In the genomic region with DNA sequence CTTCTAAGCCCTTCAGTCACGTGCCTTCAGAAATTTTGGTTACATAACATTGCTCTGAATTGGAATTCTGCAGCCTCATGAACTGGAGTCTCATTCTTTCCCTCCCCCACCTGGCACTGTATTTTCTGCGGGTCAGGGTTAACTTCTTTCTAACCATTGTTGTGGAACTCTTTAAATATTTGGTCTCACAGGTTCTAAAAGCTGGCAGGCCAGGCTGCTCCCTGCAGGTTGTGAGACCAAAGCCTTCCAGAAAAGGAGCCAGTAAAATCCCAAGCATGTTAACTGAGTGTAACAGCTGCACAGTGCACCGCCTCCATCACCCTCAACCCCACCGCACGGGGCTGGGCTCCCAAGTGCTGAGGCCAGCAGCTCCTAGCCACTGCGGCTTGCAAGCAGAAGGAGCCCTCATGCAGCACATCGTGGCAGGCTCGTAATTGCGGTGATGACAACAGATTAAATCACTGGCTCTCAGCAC, we compare ENCODE assay signal across 14 cellular contexts.
A peak's percentile ranks its signal among the peaks of the same experiment; 100 is the strongest.
DNase-seq lines count a peak whose midpoint lies in the region; FAIRE-seq and TF ChIP-seq lines count a peak whose summit lies in the region.
"Had no signal": no experiment of that assay in that cellular context is flagged by ENCODE, and none has a peak within 500 bp of the region (broad histone marks: within the 10 kb centered on the region; RNA-seq: fewer than 3 reads in every experiment).

No MANE protein-coding gene starts in this region.

- H3K27ac ChIP-seq in kidney (ENCODE audit: low read depth in 2 of 2, low read length in 2 of 2) (peak overlapping the region in 1 of 2 donors; percentile 51), rectal smooth muscle tissue (ENCODE audit: low read depth, low read length) (peak overlapping the region; percentile 46)
- H3K27ac ChIP-seq: tibial nerve had no signal

- no peaks in the 10 kb centered on the region for H3K27me3 Mint-ChIP-seq in activated CD4-positive, alpha-beta T cell treated with anti-CD3 and anti-CD28 coated beads, Interleukin-2, amount 10 ng/mL, durations not matched to agents 7 days and 5 days
- H3K27me3 Mint-ChIP-seq: B cell, IgD-negative memory B cell, T-helper 17 cell had no signal

- no peaks in the 10 kb centered on the region for H3K27me3 ChIP-seq in rectal smooth muscle tissue (ENCODE audit: control insufficient read depth, insufficient read depth, low read length)
- H3K27me3 ChIP-seq: tibial nerve had no signal

- H3K9me3 ChIP-seq in kidney (ENCODE audit: control insufficient read depth in 1 of 2, low read length in 2 of 2), result no peaks in the 10 kb centered on the region
- H3K9me3 ChIP-seq: tibial nerve had no signal

- no peak overlapping the region for H3K4me3 Mint-ChIP-seq in activated CD4-positive, alpha-beta T cell treated with anti-CD3 and anti-CD28 coated beads, Interleukin-2, amount 10 ng/mL, durations not matched to agents 7 days and 5 days
- H3K4me3 Mint-ChIP-seq: B cell, IgD-negative memory B cell, T-helper 17 cell had no signal

- H3K9me3 Mint-ChIP-seq in activated CD4-positive, alpha-beta T cell treated with anti-CD3 and anti-CD28 coated beads, Interleukin-2, amount 10 ng/mL, durations not matched to agents 7 days and 5 days, result no peaks in the 10 kb centered on the region
- H3K9me3 Mint-ChIP-seq: IgD-negative memory B cell had no signal

- POLR2A ChIA-PET in activated CD4-positive, alpha-beta T cell treated with anti-CD3 and anti-CD28 coated beads, Interleukin-2, amount 10 ng/mL, durations not matched to agents 7 days and 5 days (lab: Charles Lee), result no interaction called here

- CTCF ChIA-PET in activated CD4-positive, alpha-beta T cell treated with anti-CD3 and anti-CD28 coated beads, Interleukin-2, amount 10 ng/mL, durations not matched to agents 7 days and 5 days (lab: Charles Lee), result interaction anchor here (1.2 kb wide), 1 partner anchor 17 kb away, joined by 3 read pairs; no protein-coding TSS in a partner anchor

- H3K4me3 ChIP-seq in cardiac fibroblast (replicated peaks in 1 of 2; ENCODE audit: low read depth in 2 of 2, low read length in 2 of 2), result no peak overlapping the region
- peak overlapping the region; percentile 13 to 32 for H3K4me3 ChIP-seq in kidney (ENCODE audit: low read length in 2 of 2)
- H3K4me3 ChIP-seq in rectal smooth muscle tissue (ENCODE audit: low read length), result no peak overlapping the region
- H3K4me3 ChIP-seq: tibial nerve had no signal

- peaks cover 12% of the 10 kb centered on the region for H3K36me3 Mint-ChIP-seq in activated CD4-positive, alpha-beta T cell treated with anti-CD3 and anti-CD28 coated beads, Interleukin-2, amount 10 ng/mL, durations not matched to agents 7 days and 5 days (ENCODE audit: low read depth)

- DNase-seq in EH (ENCODE audit: low read depth), result peak; percentile 15
- peak; percentile 9 to 15 for DNase-seq in cardiac fibroblast (ENCODE audit: low read depth in 2 of 2)
- DNase-seq in kidney, result peak; percentile 74
- DNase-seq in HUDEP-2 (lab: John Stamatoyannopoulos, UW; ENCODE audit: unreplicated experiment in 76 of 76), result no peak
- no peak for DNase-seq in NCI-H1694 (lab: John Stamatoyannopoulos, UW)
- DNase-seq in RKO (ENCODE audit: low spot score), result no peak
- DNase-seq in activated CD4-positive, alpha-beta T cell treated with anti-CD3 and anti-CD28 coated beads, Interleukin-2, amount 10 ng/mL, durations not matched to agents 7 days and 5 days, result no peak
- DNase-seq: H7, NCI-H2029, T-helper 17 cell had no signal

- no peaks in the 10 kb centered on the region for H3K36me3 ChIP-seq in kidney (ENCODE audit: control insufficient read depth in 1 of 2, insufficient read depth in 2 of 2, low read length in 2 of 2)
- H3K36me3 ChIP-seq in rectal smooth muscle tissue (ENCODE audit: control insufficient read depth, insufficient read depth, low read length), result no peaks in the 10 kb centered on the region

- H3K9ac ChIP-seq in kidney (ENCODE audit: low read length in 2 of 2), result peak overlapping the region in 1 of 2 donors; percentile 32
- no peak overlapping the region for H3K9ac ChIP-seq in rectal smooth muscle tissue (ENCODE audit: low read length)

- peaks cover 3% of the 10 kb centered on the region for H3K4me1 Mint-ChIP-seq in activated CD4-positive, alpha-beta T cell treated with anti-CD3 and anti-CD28 coated beads, Interleukin-2, amount 10 ng/mL, durations not matched to agents 7 days and 5 days

- peak; percentile 77 for FAIRE-seq in kidney (lab: Jason Lieb, UNC)

- H3K4me1 ChIP-seq in kidney (ENCODE audit: control insufficient read depth in 1 of 2, insufficient read depth in 1 of 2, low read depth in 1 of 2, low read length in 2 of 2) (peaks cover 10 to 20% of the 10 kb centered on the region in 2 donors), rectal smooth muscle tissue (ENCODE audit: control insufficient read depth, insufficient read depth, low read length) (peaks cover 4% of the 10 kb centered on the region)

- TF ChIP-seq CTCF in cardiac fibroblast (IDR thresholded peaks at IDR 0.05; ENCODE audit: low read depth, low read length), result no peak
- TF ChIP-seq CTCF in kidney (IDR thresholded peaks at IDR 0.05; ENCODE audit: borderline replicate concordance, extremely low read depth, insufficient read depth), result no peak

- no peak overlapping the region for H3K27ac Mint-ChIP-seq in activated CD4-positive, alpha-beta T cell treated with anti-CD3 and anti-CD28 coated beads, Interleukin-2, amount 10 ng/mL, durations not matched to agents 7 days and 5 days
- H3K27ac Mint-ChIP-seq: B cell, IgD-negative memory B cell, T-helper 17 cell had no signal

- intact Hi-C loops in kidney (cut with DNase I), result no loop called here

Comparison
In these comparisons a context has a peak if more than half of its experiments do, and no peak if none do; other contexts are left out.
1. DNase-seq: peak in EH (single experiment), cardiac fibroblast (2 of 2) and kidney (single experiment); none in HUDEP-2 (0 of 76), NCI-H1694 (single experiment), RKO (single experiment) and activated CD4-positive, alpha-beta T cell treated with anti-CD3 and anti-CD28 coated beads, Interleukin-2, amount 10 ng/mL, durations not matched to agents 7 days and 5 days (single experiment).
2. H3K4me3 ChIP-seq: peak in kidney (2 of 2); none in cardiac fibroblast (0 of 2) and rectal smooth muscle tissue (single experiment).